22 cellular contexts compared by ENCODE assay signal in genomic region chr16:80034948-80035700, GRCh38.
DNase-seq lines count a peak whose midpoint lies in the region; ATAC-seq, FAIRE-seq and TF ChIP-seq lines count a peak whose summit lies in the region.
"Had no signal": no experiment of that assay in that cellular context is flagged by ENCODE, and none has a peak within 500 bp of the region (broad histone marks: within the 10 kb centered on the region; RNA-seq: fewer than 3 reads in every experiment).

No MANE protein-coding gene starts in this region.

- CTCF ChIA-PET in K562 (lab: Yijun Ruan, JAX; ENCODE audit: low intra/inter-chr PET ratio) = no interaction called here

- TF ChIP-seq RAD21 in K562 (CRISPR knock-in tag; conservative IDR thresholded peaks at IDR 0.05 in 1 of 2, IDR thresholded peaks at IDR 0.05 in 1 of 2) = no peak

- H3K9me3 ChIP-seq in K562 (replicated peaks; ENCODE audit: control insufficient read depth, insufficient read depth, low read depth, low read length) = no peaks in the 10 kb centered on the region; the same call in 1 of the 2 replicates
- H3K9me3 ChIP-seq: SK-N-SH had no signal

- no peaks in the 10 kb centered on the region for H3K9me1 ChIP-seq in K562 (ENCODE audit: control insufficient read depth, insufficient read depth, low read length)

- no peak for TF ChIP-seq POLR2A in K562 (conservative IDR thresholded peaks at IDR 0.05)

- H3K79me2 ChIP-seq in K562 (ENCODE audit: control insufficient read depth, insufficient read depth, low read length) = no peaks in the 10 kb centered on the region

- in situ Hi-C loops in Caki2 (cut with HindIII; ENCODE audit: low pct_unique_long_range_greater_than_20kb, low sequenced_read_pairs) (no loop called here), K562 (cut with MboI) (no loop called here)

- no peak for TF ChIP-seq CTCF in K562 (IDR thresholded peaks at IDR 0.05 in 2 of 3, conservative IDR thresholded peaks at IDR 0.05 in 1 of 3; ENCODE audit: insufficient read depth in 2 of 3, low read depth in 1 of 3, low read length in 3 of 3)

- 40% methylated on average over 8 of the region's 8 CpGs for WGBS in K562 (ENCODE audit: insufficient coverage, low coverage, missing lambda C conversion rate)

- intact Hi-C loops in K562 (cut with micrococcal nuclease) = no loop called here

- POLR2A ChIA-PET in K562 (lab: Yijun Ruan, JAX) = no interaction called here

- no TSS peak for BruUV-seq in K562 (replicated peaks; lab: Mats Ljungman, UMichigan)

- no peak for TF ChIP-seq EP300 in K562 (IDR thresholded peaks at IDR 0.05; ENCODE audit: low read length)

- H4K20me1 ChIP-seq in K562 (replicated peaks; ENCODE audit: control insufficient read depth, insufficient read depth, low read length) = no peaks in the 10 kb centered on the region

- H3K27ac ChIP-seq in K562 (ENCODE audit: extremely low read depth, low read depth, low read length) = no peak overlapping the region
- H3K27ac ChIP-seq: C4-2B had no signal

- ATAC-seq in K562 = no peak
- no peak for ATAC-seq in GM21447 (IDR thresholded peaks at IDR 0.05; ENCODE audit: unreplicated experiment)
- ATAC-seq in HG03097 (IDR thresholded peaks at IDR 0.05; ENCODE audit: low FRiP score, unreplicated experiment) = no peak
- ATAC-seq: T-cell had no signal

- H2AFZ ChIP-seq in K562 (ENCODE audit: low read depth, low read length) = no peak overlapping the region; the same call in 1 of the 2 replicates

- H3K4me3 ChIP-seq in K562 = no peak overlapping the region

- FAIRE-seq in K562 (lab: Jason Lieb, UNC) = no peak
- FAIRE-seq: GM12892, GM18507, H54 had no signal

- no peaks in the 10 kb centered on the region for H3K4me1 ChIP-seq in K562 (replicated peaks in 1 of 2; ENCODE audit: control insufficient read depth in 2 of 2, insufficient read depth in 2 of 2, low read length in 2 of 2)

- H3K9ac ChIP-seq in K562 (ENCODE audit: insufficient read depth in 1 of 2, low read depth in 2 of 2, low read length in 2 of 2) = no peak overlapping the region
- H3K9ac ChIP-seq: SK-N-SH had no signal

- DNase-seq in Caki2 (ENCODE audit: low read depth) = peak; percentile 54
- peak; percentile 11 for DNase-seq in HT1080 (ENCODE audit: low read depth)
- no peak for DNase-seq in K562 (ENCODE audit: extremely low read depth in 1 of 4, low spot score in 3 of 4)
- DNase-seq in kidney tubule cell (ENCODE audit: low spot score) = peak; percentile 55
- no peak for DNase-seq in stimulated activated CD4-positive, alpha-beta T cell treated with anti-CD3 and anti-CD28 coated beads, Interleukin-2, amount 100 ng/mL, for 24 hours
- no peak for DNase-seq in anterior cingulate cortex (lab: John Stamatoyannopoulos, UW)
- DNase-seq: AML-193, DMS153, Kasumi-1, NCI-H1105, NCI-H748 treated with DMSO at 0.1 percent for 48 hours, OCI-M1, RPMI8226, SHP77 treated with DMSO at 0.1 percent for 48 hours, SK-N-SH, T-cell had no signal

- H3K36me3 ChIP-seq in K562 (ENCODE audit: control insufficient read depth, insufficient read depth, low read length) = no peaks in the 10 kb centered on the region

- H3K4me2 ChIP-seq in K562 (ENCODE audit: insufficient read depth, low read length) = no peak overlapping the region
- H3K4me2 ChIP-seq: SK-N-SH had no signal

- H3K27me3 ChIP-seq in K562 (ENCODE audit: control insufficient read depth in 2 of 2, insufficient read depth in 2 of 2, low read length in 2 of 2) = no peaks in the 10 kb centered on the region; a peak in 1 of 5 replicates

TF ChIP-seq in K562, 482 proteins besides CTCF, POLR2A, EP300 and RAD21:
- peak; percentile 79 for TF ChIP-seq ZNF316 (IDR thresholded peaks at IDR 0.05)
- TF ChIP-seq ZBTB40 (IDR thresholded peaks at IDR 0.05) = no peak
- TF ChIP-seq ZBTB40 (CRISPR knock-in tag; IDR thresholded peaks at IDR 0.05) = no peak
- TF ChIP-seq MAFK (IDR thresholded peaks at IDR 0.05; ENCODE audit: low read length) = peak; percentile 33; the same call in 1 of the 2 replicates
- TF ChIP-seq ESRRB (CRISPR knock-in tag; IDR thresholded peaks at IDR 0.05; ENCODE audit: borderline replicate concordance) = no peak
- TF ChIP-seq C11orf30 (IDR thresholded peaks at IDR 0.05; ENCODE audit: low read depth) = peak; percentile 72; the same call in 1 of the 2 replicates
- peak; percentile 37; the same call in 1 of the 2 replicates for TF ChIP-seq MAFG (tag; conservative IDR thresholded peaks at IDR 0.05)
- TF ChIP-seq ZNF280A (IDR thresholded peaks at IDR 0.05; ENCODE audit: low read depth, partially characterized antibody) = no peak
- peak; percentile 34 for TF ChIP-seq MAFF (IDR thresholded peaks at IDR 0.05; ENCODE audit: low read length)

Comparison
In these comparisons a context has a peak if more than half of its experiments do, and no peak if none do; other contexts are left out.
1. DNase-seq: peak in Caki2 (single experiment), HT1080 (single experiment) and kidney tubule cell (single experiment); none in K562 (0 of 4), stimulated activated CD4-positive, alpha-beta T cell treated with anti-CD3 and anti-CD28 coated beads, Interleukin-2, amount 100 ng/mL, for 24 hours (0 of 2) and anterior cingulate cortex (0 of 58).